In the genomic region with DNA sequence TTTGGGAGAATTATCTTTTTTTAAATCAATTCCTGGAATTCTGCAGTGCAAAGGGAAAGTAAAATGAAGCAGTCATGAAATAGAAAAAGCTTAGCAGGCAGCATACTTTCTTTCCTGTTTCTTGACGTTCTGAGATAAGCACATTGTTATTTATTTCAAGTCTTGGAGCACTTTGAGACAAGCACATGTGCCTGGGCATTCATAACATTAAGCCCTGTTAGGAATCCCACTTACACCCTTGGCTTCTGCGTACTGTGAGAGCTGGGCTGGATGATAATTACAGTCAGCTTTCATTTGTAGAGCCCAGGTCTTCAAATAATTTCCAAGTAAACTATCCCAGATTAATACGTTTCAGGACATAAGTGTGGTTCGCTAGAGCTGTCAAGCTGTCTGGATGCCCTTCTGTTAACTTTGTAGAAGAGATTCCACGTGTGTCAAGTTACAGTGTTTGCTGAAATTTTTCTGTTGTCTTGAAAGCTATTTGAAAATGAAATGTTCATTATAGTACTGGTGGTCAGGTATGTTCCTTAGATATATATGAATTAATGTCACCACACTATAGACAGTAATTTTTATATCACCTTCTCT, we compare ENCODE assay signal across 17 cellular contexts.
"Had no signal": no experiment of that assay in that cellular context is flagged by ENCODE, and none has a peak within 500 bp of the region (broad histone marks: within the 10 kb centered on the region; RNA-seq: fewer than 3 reads in every experiment).

No MANE protein-coding gene starts in this region.

- H3K4me3 Mint-ChIP-seq: activated naive CD8-positive, alpha-beta T cell; brain had no signal

- H3K9me3 ChIP-seq: gastroesophageal sphincter, SJCRH30, spleen, thoracic aorta, upper lobe of right lung had no signal

- H3K4me1 ChIP-seq: gastroesophageal sphincter, psoas muscle, SJCRH30, upper lobe of right lung had no signal

- H3K27ac ChIP-seq: gastroesophageal sphincter, heart right ventricle, psoas muscle, SJCRH30, thoracic aorta, upper lobe of right lung had no signal

- H3K36me3 ChIP-seq: SJCRH30, thoracic aorta, upper lobe of right lung had no signal

- DNase-seq: activated CD4-positive, alpha-beta T cell treated with anti-CD3 and anti-CD28 coated beads for 48 hours; activated gamma-delta T cell treated with Interleukin-2 at 50 U/mL for 16 hours; amygdala; cortex of kidney; effector CD4-positive, alpha-beta T cell; heart right ventricle; midbrain; psoas muscle; SJCRH30; spleen; T1000; upper lobe of right lung had no signal

- H3K4me3 ChIP-seq: gastroesophageal sphincter, heart right ventricle, psoas muscle, SJCRH30, spleen, thoracic aorta, upper lobe of right lung had no signal

- H3K27me3 ChIP-seq: gastroesophageal sphincter, heart right ventricle, SJCRH30, spleen, upper lobe of right lung had no signal

- H3K27ac Mint-ChIP-seq: activated naive CD8-positive, alpha-beta T cell; brain had no signal

- ATAC-seq: gastroesophageal sphincter, heart right ventricle, psoas muscle, sciatic nerve, upper lobe of right lung had no signal

- H3K27me3 Mint-ChIP-seq: activated naive CD8-positive, alpha-beta T cell had no signal
